In the genomic region with DNA sequence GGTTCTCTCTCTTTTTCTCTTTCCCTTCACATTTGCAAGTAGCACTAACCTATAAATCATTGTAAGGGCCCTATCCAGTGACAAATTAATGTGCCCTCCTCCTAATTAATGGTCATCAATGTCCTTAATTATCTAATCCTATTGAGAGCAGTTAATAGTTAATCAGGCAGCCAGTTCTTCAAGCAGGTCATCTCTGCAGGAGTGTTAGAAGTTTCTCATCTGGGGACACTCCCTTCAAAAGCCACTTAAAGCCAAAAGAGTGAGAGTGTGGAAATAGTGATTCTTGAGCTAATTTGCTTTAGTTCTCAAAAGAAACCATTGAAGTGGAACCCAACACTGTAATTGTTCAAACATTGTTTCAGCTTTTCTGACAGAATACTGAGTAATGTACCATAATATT, we compare ENCODE assay signal across 29 cellular contexts.
DNase-seq lines count a peak whose midpoint lies in the region; ATAC-seq and TF ChIP-seq lines count a peak whose summit lies in the region.
"Had no signal": no experiment of that assay in that cellular context is flagged by ENCODE, and none has a peak within 500 bp of the region (broad histone marks: within the 10 kb centered on the region; RNA-seq: fewer than 3 reads in every experiment).

No MANE protein-coding gene starts in this region.

- TF ChIP-seq CTCF in GM06990 (IDR thresholded peaks at IDR 0.05; ENCODE audit: insufficient read depth, low read length, poor library complexity, severe bottlenecking), result no peak

- no peak overlapping the region for H3K4me3 ChIP-seq in GM06990 (replicated peaks; ENCODE audit: low read depth, low read length)
- H3K4me3 ChIP-seq: ovary, right lobe of liver, upper lobe of left lung had no signal

- no peak for TF ChIP-seq RAD21 in Ishikawa (IDR thresholded peaks at IDR 0.05; ENCODE audit: low read depth)

- TF ChIP-seq EP300 in Ishikawa (IDR thresholded peaks at IDR 0.05; ENCODE audit: borderline replicate concordance), result no peak

- no peaks in the 10 kb centered on the region; the same call in 1 of the 2 replicates for H3K36me3 ChIP-seq in GM06990 (ENCODE audit: control insufficient read depth, insufficient read depth, low read length)
- H3K36me3 ChIP-seq: ovary, right lobe of liver, WERI-Rb-1 had no signal

- H3K27me3 ChIP-seq in GM06990 (replicated peaks; ENCODE audit: control insufficient read depth, insufficient read depth, low read length), result no peaks in the 10 kb centered on the region
- H3K27me3 ChIP-seq: foreskin keratinocyte, ovary, right lobe of liver, upper lobe of left lung had no signal

- ATAC-seq in GM19351 (IDR thresholded peaks at IDR 0.05; ENCODE audit: unreplicated experiment) (peak; percentile 37), HG02610 (IDR thresholded peaks at IDR 0.05; ENCODE audit: unreplicated experiment) (peak; percentile 50), esophagus mucosa (no peak), HG03280 (IDR thresholded peaks at IDR 0.05; ENCODE audit: unreplicated experiment) (no peak), GM18870 (IDR thresholded peaks at IDR 0.05; ENCODE audit: unreplicated experiment) (no peak)
- ATAC-seq: foreskin keratinocyte, left ventricle myocardium superior, natural killer cell, right lobe of liver had no signal

- DNase-seq in GM06990 (ENCODE audit: extremely low read depth, insufficient read length) (peak; percentile 9), activated gamma-delta T cell treated with Interleukin-2 at 50 U/mL for 16 hours (no peak)
- DNase-seq: activated naive CD8-positive, alpha-beta T cell treated with anti-CD3 and anti-CD28 coated beads, Interleukin-2, amount 10 ng/mL, durations not matched to agents 7 days and 5 days; CD8-positive, alpha-beta memory T cell; cerebellar nuclear complex; DMS53; erythroblast; foreskin keratinocyte; GDM1; H9; immature natural killer cell; left ventricle myocardium superior; midbrain; natural killer cell; NCI-H1105 treated with DMSO at 0.1 percent for 48 hours; NCI-H2081 treated with DMSO at 0.1 percent for 48 hours; NCI-H510A; ovary; right lobe of liver; RPMI8226; SK-N-SH; upper lobe of left lung; WERI-Rb-1 had no signal

TF ChIP-seq in Ishikawa, 13 proteins besides CTCF, POLR2A, EP300 and RAD21:
- TF ChIP-seq, protein P1, sequence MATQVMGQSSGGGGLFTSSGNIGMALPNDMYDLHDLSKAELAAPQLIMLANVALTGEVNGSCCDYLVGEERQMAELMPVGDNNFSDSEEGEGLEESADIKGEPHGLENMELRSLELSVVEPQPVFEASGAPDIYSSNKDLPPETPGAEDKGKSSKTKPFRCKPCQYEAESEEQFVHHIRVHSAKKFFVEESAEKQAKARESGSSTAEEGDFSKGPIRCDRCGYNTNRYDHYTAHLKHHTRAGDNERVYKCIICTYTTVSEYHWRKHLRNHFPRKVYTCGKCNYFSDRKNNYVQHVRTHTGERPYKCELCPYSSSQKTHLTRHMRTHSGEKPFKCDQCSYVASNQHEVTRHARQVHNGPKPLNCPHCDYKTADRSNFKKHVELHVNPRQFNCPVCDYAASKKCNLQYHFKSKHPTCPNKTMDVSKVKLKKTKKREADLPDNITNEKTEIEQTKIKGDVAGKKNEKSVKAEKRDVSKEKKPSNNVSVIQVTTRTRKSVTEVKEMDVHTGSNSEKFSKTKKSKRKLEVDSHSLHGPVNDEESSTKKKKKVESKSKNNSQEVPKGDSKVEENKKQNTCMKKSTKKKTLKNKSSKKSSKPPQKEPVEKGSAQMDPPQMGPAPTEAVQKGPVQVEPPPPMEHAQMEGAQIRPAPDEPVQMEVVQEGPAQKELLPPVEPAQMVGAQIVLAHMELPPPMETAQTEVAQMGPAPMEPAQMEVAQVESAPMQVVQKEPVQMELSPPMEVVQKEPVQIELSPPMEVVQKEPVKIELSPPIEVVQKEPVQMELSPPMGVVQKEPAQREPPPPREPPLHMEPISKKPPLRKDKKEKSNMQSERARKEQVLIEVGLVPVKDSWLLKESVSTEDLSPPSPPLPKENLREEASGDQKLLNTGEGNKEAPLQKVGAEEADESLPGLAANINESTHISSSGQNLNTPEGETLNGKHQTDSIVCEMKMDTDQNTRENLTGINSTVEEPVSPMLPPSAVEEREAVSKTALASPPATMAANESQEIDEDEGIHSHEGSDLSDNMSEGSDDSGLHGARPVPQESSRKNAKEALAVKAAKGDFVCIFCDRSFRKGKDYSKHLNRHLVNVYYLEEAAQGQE (IDR thresholded peaks at IDR 0.05; ENCODE audit: low read depth), result no peak
- TF ChIP-seq EGR1 (IDR thresholded peaks at IDR 0.05) (no peak), ZBTB7A (IDR thresholded peaks at IDR 0.05; ENCODE audit: low read depth) (no peak), CEBPB (IDR thresholded peaks at IDR 0.05) (0 out of 2 replicates have a peak, but pooled peaks have one; percentile 10)
- TF ChIP-seq, protein P2, sequence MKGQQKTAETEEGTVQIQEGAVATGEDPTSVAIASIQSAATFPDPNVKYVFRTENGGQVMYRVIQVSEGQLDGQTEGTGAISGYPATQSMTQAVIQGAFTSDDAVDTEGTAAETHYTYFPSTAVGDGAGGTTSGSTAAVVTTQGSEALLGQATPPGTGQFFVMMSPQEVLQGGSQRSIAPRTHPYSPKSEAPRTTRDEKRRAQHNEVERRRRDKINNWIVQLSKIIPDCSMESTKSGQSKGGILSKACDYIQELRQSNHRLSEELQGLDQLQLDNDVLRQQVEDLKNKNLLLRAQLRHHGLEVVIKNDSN (IDR thresholded peaks at IDR 0.05), result no peak

Comparison
In these comparisons a context has a peak if more than half of its experiments do, and no peak if none do; other contexts are left out.
1. ATAC-seq: peak in GM19351 (single experiment) and HG02610 (single experiment); none in esophagus mucosa (single experiment), HG03280 (single experiment) and GM18870 (single experiment).